19 cellular contexts compared by ENCODE assay signal in the genomic region with DNA sequence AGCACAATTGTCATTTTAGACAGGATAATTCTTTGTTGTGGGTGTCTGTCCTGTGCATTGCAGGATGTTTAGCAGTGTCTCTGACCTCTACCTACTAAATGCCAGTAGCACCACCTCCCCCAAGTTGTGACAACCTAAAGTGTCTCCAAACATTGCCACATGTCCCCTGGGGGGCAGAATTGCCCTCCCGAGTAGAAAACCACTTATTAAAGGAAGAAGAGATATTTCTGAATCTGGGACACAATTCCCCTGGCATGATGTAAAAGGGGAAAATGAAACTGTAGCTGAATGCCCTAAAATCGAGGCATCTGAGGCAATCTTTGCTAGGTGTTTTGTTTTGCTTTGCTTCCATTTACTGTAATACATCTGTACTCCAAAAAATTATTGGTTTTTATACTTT.
"Had no signal": no experiment of that assay in that cellular context is flagged by ENCODE, and none has a peak within 500 bp of the region (broad histone marks: within the 10 kb centered on the region; RNA-seq: fewer than 3 reads in every experiment).

No MANE protein-coding gene starts in this region.

- H3K36me3 ChIP-seq: brain microvascular endothelial cell, transverse colon had no signal

- H3K27ac Mint-ChIP-seq: activated CD4-positive, alpha-beta memory T cell treated with anti-CD3 and anti-CD28 coated beads, Interleukin-2, amount 10 ng/mL, durations not matched to agents 7 days and 5 days; activated naive CD8-positive, alpha-beta T cell; dendritic cell treated with granulocyte-macrophage colony-stimulating factor and Interleukin-4, amounts not matched to agents 40 ng/mL and 50 ng/mL, for 4 days; natural killer cell; progenitor cell of endocrine pancreas; stimulated activated effector memory CD8-positive, alpha-beta T cell treated with anti-CD3 and anti-CD28 coated beads, Interleukin-12 subunit alpha, Interleukin-12 subunit beta, amount 100 ng/mL, for 72 hours; T-helper 2 cell treated with Interferon-gamma antibody and Interleukin-4, amounts not matched to agents 5 μg/mL and 100 μg/mL, for 36 hours had no signal

- H3K4me3 Mint-ChIP-seq: activated CD4-positive, alpha-beta memory T cell treated with anti-CD3 and anti-CD28 coated beads, Interleukin-2, amount 10 ng/mL, durations not matched to agents 7 days and 5 days; activated naive CD8-positive, alpha-beta T cell; dendritic cell treated with granulocyte-macrophage colony-stimulating factor and Interleukin-4, amounts not matched to agents 40 ng/mL and 50 ng/mL, for 4 days; natural killer cell; stimulated activated effector memory CD8-positive, alpha-beta T cell treated with anti-CD3 and anti-CD28 coated beads, Interleukin-12 subunit alpha, Interleukin-12 subunit beta, amount 100 ng/mL, for 72 hours; T-helper 2 cell treated with Interferon-gamma antibody and Interleukin-4, amounts not matched to agents 5 μg/mL and 100 μg/mL, for 36 hours had no signal

- H3K36me3 Mint-ChIP-seq: activated naive CD8-positive, alpha-beta T cell; stimulated activated effector memory CD8-positive, alpha-beta T cell treated with anti-CD3 and anti-CD28 coated beads, Interleukin-12 subunit alpha, Interleukin-12 subunit beta, amount 100 ng/mL, for 72 hours had no signal

- H3K27ac ChIP-seq: brain microvascular endothelial cell, transverse colon, VCaP had no signal

- ATAC-seq: esophagus mucosa, left colon, natural killer cell, right cardiac atrium had no signal

- H3K4me3 ChIP-seq: transverse colon had no signal

- H3K27me3 Mint-ChIP-seq: progenitor cell of endocrine pancreas had no signal

- H3K4me1 ChIP-seq: transverse colon had no signal

- H3K27me3 ChIP-seq: brain microvascular endothelial cell, transverse colon had no signal

- H3K4me1 Mint-ChIP-seq: activated CD4-positive, alpha-beta memory T cell treated with anti-CD3 and anti-CD28 coated beads, Interleukin-2, amount 10 ng/mL, durations not matched to agents 7 days and 5 days had no signal

- DNase-seq: activated CD4-positive, alpha-beta memory T cell treated with anti-CD3 and anti-CD28 coated beads, Interleukin-2, amount 10 ng/mL, durations not matched to agents 7 days and 5 days; activated gamma-delta T cell; activated T-cell treated with anti-CD3 and anti-CD28 coated beads, Interleukin-2, amount 50 U/mL, for 48 hours; amygdala; glutamatergic neuron; left colon; natural killer cell; nucleus accumbens; right cardiac atrium; substantia nigra; transverse colon had no signal
